In genomic region chr6:84086545-84087429, GRCh38 we compare ENCODE assay signal across 17 cellular contexts.
"Had no signal": no experiment of that assay in that cellular context is flagged by ENCODE, and none has a peak within 500 bp of the region (broad histone marks: within the 10 kb centered on the region; RNA-seq: fewer than 3 reads in every experiment).

No MANE protein-coding gene starts in this region.

- H3K27ac ChIP-seq: brain microvascular endothelial cell, lower lobe of right lung had no signal

- H3K27ac Mint-ChIP-seq: activated CD4-positive, alpha-beta T cell treated with anti-CD3 and anti-CD28 coated beads, Interleukin-2, amount 10 ng/mL, durations not matched to agents 7 days and 5 days; activated naive CD8-positive, alpha-beta T cell treated with anti-CD3 and anti-CD28 coated beads for 36 hours; mesothelial cell of epicardium; T-helper 1 cell treated with Interleukin-12 subunit alpha and Interleukin-12 subunit beta and Interleukin-4 antibody, amounts not matched to agents 30 μg/mL and 1 μg/mL, for 36 hours had no signal

- H3K4me1 Mint-ChIP-seq: activated CD4-positive, alpha-beta T cell treated with anti-CD3 and anti-CD28 coated beads, Interleukin-2, amount 10 ng/mL, durations not matched to agents 7 days and 5 days; activated naive CD8-positive, alpha-beta T cell treated with anti-CD3 and anti-CD28 coated beads for 36 hours; central memory CD8-positive, alpha-beta T cell had no signal

- H3K4me3 Mint-ChIP-seq: activated CD4-positive, alpha-beta T cell treated with anti-CD3 and anti-CD28 coated beads, Interleukin-2, amount 10 ng/mL, durations not matched to agents 7 days and 5 days; activated naive CD8-positive, alpha-beta T cell treated with anti-CD3 and anti-CD28 coated beads for 36 hours; central memory CD8-positive, alpha-beta T cell; mesothelial cell of epicardium; neural crest cell; T-helper 1 cell treated with Interleukin-12 subunit alpha and Interleukin-12 subunit beta and Interleukin-4 antibody, amounts not matched to agents 30 μg/mL and 1 μg/mL, for 36 hours had no signal

- ATAC-seq: left cardiac atrium, lower lobe of right lung had no signal

- H3K9me3 Mint-ChIP-seq: activated CD4-positive, alpha-beta T cell treated with anti-CD3 and anti-CD28 coated beads, Interleukin-2, amount 10 ng/mL, durations not matched to agents 7 days and 5 days; activated naive CD8-positive, alpha-beta T cell treated with anti-CD3 and anti-CD28 coated beads for 36 hours; central memory CD8-positive, alpha-beta T cell; neural crest cell; T-helper 1 cell treated with Interleukin-12 subunit alpha and Interleukin-12 subunit beta and Interleukin-4 antibody, amounts not matched to agents 30 μg/mL and 1 μg/mL, for 36 hours had no signal

- H3K9me3 ChIP-seq: lower lobe of right lung, thoracic aorta had no signal

- H3K36me3 Mint-ChIP-seq: activated naive CD8-positive, alpha-beta T cell treated with anti-CD3 and anti-CD28 coated beads for 36 hours; mesothelial cell of epicardium had no signal

- H3K4me3 ChIP-seq: lower lobe of right lung, thoracic aorta had no signal

- H3K4me1 ChIP-seq: lower lobe of right lung had no signal

- H3K36me3 ChIP-seq: brain microvascular endothelial cell, lower lobe of right lung, thoracic aorta had no signal

- DNase-seq: activated CD4-positive, alpha-beta T cell treated with anti-CD3 and anti-CD28 coated beads, Interleukin-2, amount 10 ng/mL, durations not matched to agents 7 days and 5 days; activated CD8-positive, alpha-beta memory T cell treated with anti-CD3 and anti-CD28 coated beads for 24 hours; activated naive CD8-positive, alpha-beta T cell treated with anti-CD3 and anti-CD28 coated beads for 36 hours; amygdala; brain microvascular endothelial cell; cortex of kidney; effector CD8-positive, alpha-beta T cell; foreskin melanocyte; head of caudate nucleus; left cardiac atrium; lower lobe of right lung; stimulated activated CD4-positive, alpha-beta T cell treated with anti-CD3 and anti-CD28 coated beads, Interleukin-1b, Interleukin-23, amount 100 ng/mL, for 48 hours had no signal

- H3K27me3 ChIP-seq: brain microvascular endothelial cell had no signal
